ENCODE assay signal across 12 cellular contexts in the genomic region with DNA sequence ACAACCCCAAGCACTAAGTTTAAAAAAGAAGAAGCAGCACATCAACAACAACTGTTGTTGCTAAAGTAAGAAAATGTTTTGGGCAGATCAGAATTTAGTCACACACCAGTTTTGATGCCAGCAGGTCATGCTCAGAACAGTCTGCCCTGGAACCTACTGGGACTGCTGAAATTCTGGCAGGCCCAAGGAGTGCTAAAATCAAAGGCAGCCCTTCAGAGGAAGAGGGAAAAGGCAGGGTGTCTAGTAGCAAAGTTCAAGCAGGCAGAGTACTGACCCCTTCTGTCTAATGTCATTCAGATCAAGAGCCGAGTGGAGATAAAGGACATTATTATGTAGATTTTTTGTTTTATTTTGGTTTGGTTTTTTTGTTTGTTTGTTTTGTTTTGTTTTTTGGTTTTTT.
"Had no signal": no experiment of that assay in that cellular context is flagged by ENCODE, and none has a peak within 500 bp of the region (broad histone marks: within the 10 kb centered on the region; RNA-seq: fewer than 3 reads in every experiment).

No MANE protein-coding gene starts in this region.

- ATAC-seq: activated CD8-positive, alpha-beta memory T cell treated with anti-CD3 and anti-CD28 coated beads, Interleukin-2, amount 10 ng/mL, durations not matched to agents 7 days and 5 days had no signal

- H3K9me3 Mint-ChIP-seq: activated CD4-positive, alpha-beta memory T cell treated with anti-CD3 and anti-CD28 coated beads for 36 hours; activated naive CD4-positive, alpha-beta T cell treated with anti-CD3 and anti-CD28 coated beads, Interleukin-2, amount 10 ng/mL, durations not matched to agents 7 days and 5 days; activated T-cell treated with anti-CD3 and anti-CD28 coated beads, Interleukin-2, amount 50 U/mL, for 24 hours; stimulated activated naive CD8-positive, alpha-beta T cell treated with anti-CD3 and anti-CD28 coated beads, Interleukin-15, Interleukin-2, amounts not matched to agents 100 ng/mL and 50 ng/mL, for 24 hours; type B pancreatic cell had no signal

- H3K4me3 ChIP-seq: ascending aorta, breast epithelium, hepatocyte, ovary had no signal

- H3K27me3 ChIP-seq: ascending aorta, breast epithelium, hepatocyte, ovary had no signal

- H3K27ac Mint-ChIP-seq: activated CD4-positive, alpha-beta memory T cell treated with anti-CD3 and anti-CD28 coated beads for 36 hours; activated CD8-positive, alpha-beta memory T cell treated with anti-CD3 and anti-CD28 coated beads, Interleukin-2, amount 10 ng/mL, durations not matched to agents 7 days and 5 days; activated naive CD4-positive, alpha-beta T cell treated with anti-CD3 and anti-CD28 coated beads, Interleukin-2, amount 10 ng/mL, durations not matched to agents 7 days and 5 days; activated T-cell treated with anti-CD3 and anti-CD28 coated beads, Interleukin-2, amount 50 U/mL, for 24 hours; stimulated activated naive CD8-positive, alpha-beta T cell treated with anti-CD3 and anti-CD28 coated beads, Interleukin-15, Interleukin-2, amounts not matched to agents 100 ng/mL and 50 ng/mL, for 24 hours; type B pancreatic cell had no signal

- H3K27ac ChIP-seq: ascending aorta, breast epithelium, ovary had no signal

- H3K4me1 ChIP-seq: ascending aorta, breast epithelium had no signal

- H3K4me3 Mint-ChIP-seq: activated CD4-positive, alpha-beta memory T cell treated with anti-CD3 and anti-CD28 coated beads for 36 hours; activated CD8-positive, alpha-beta memory T cell treated with anti-CD3 and anti-CD28 coated beads, Interleukin-2, amount 10 ng/mL, durations not matched to agents 7 days and 5 days; activated naive CD4-positive, alpha-beta T cell treated with anti-CD3 and anti-CD28 coated beads, Interleukin-2, amount 10 ng/mL, durations not matched to agents 7 days and 5 days; activated T-cell treated with anti-CD3 and anti-CD28 coated beads, Interleukin-2, amount 50 U/mL, for 24 hours; stimulated activated naive CD8-positive, alpha-beta T cell treated with anti-CD3 and anti-CD28 coated beads, Interleukin-15, Interleukin-2, amounts not matched to agents 100 ng/mL and 50 ng/mL, for 24 hours; type B pancreatic cell had no signal

- H3K36me3 Mint-ChIP-seq: activated CD4-positive, alpha-beta memory T cell treated with anti-CD3 and anti-CD28 coated beads for 36 hours; activated CD8-positive, alpha-beta memory T cell treated with anti-CD3 and anti-CD28 coated beads, Interleukin-2, amount 10 ng/mL, durations not matched to agents 7 days and 5 days; activated naive CD4-positive, alpha-beta T cell treated with anti-CD3 and anti-CD28 coated beads, Interleukin-2, amount 10 ng/mL, durations not matched to agents 7 days and 5 days; type B pancreatic cell had no signal

- H3K36me3 ChIP-seq: ascending aorta, breast epithelium, ovary had no signal

- H3K4me1 Mint-ChIP-seq: activated CD8-positive, alpha-beta memory T cell treated with anti-CD3 and anti-CD28 coated beads, Interleukin-2, amount 10 ng/mL, durations not matched to agents 7 days and 5 days; activated naive CD4-positive, alpha-beta T cell treated with anti-CD3 and anti-CD28 coated beads, Interleukin-2, amount 10 ng/mL, durations not matched to agents 7 days and 5 days had no signal

- H3K27me3 Mint-ChIP-seq: stimulated activated naive CD8-positive, alpha-beta T cell treated with anti-CD3 and anti-CD28 coated beads, Interleukin-15, Interleukin-2, amounts not matched to agents 100 ng/mL and 50 ng/mL, for 24 hours had no signal

- DNase-seq: activated CD4-positive, alpha-beta memory T cell treated with anti-CD3 and anti-CD28 coated beads for 36 hours; activated CD8-positive, alpha-beta memory T cell treated with anti-CD3 and anti-CD28 coated beads, Interleukin-2, amount 10 ng/mL, durations not matched to agents 7 days and 5 days; activated naive CD4-positive, alpha-beta T cell treated with anti-CD3 and anti-CD28 coated beads, Interleukin-2, amount 10 ng/mL, durations not matched to agents 7 days and 5 days; activated T-cell treated with anti-CD3 and anti-CD28 coated beads, Interleukin-2, amount 50 U/mL, for 24 hours; dermis blood vessel endothelial cell; T-helper 9 cell had no signal

- H3K9me3 ChIP-seq: ascending aorta, breast epithelium, ovary had no signal
